9 cellular contexts compared by ENCODE assay signal in the genomic region with DNA sequence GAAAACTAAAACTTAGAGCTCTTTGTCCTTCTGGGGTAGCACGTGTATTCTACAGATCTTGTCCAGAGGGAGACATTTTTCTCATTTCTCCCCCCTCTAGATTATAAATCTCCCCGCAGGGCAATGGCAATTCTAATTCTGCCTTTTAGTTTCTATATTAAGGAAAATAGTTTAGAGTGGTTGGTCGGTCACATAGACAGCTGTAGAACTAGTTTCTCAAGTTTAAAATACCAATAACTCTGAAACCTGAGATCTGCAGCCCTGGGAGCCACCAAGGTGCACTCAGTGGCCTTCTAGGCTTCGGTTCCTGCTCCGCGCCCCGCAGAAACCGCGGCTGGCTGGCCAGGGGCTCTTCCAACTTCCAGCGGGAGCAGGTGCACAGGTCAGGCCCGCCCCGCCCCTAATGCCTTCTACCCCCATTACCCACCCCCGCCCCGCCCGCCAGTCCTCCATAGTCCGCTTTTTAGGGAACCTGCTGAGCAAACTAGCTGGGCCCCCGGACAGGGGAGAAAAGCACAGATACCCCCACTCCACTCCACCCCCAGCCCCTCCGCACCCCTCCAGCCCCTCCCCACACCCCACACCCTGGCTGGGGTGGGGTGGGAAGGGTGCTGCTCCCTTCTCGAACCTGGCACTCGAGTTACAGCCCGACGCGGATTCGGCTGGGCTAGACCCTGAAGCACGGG. TPM values are rescaled to one million over a fixed set of nuclear protein-coding genes. Genes with fewer than 3 reads are reported as not detected.
DNase-seq lines count a peak whose midpoint lies in the region; ATAC-seq and TF ChIP-seq lines count a peak whose summit lies in the region.
"Had no signal": no experiment of that assay in that cellular context is flagged by ENCODE, and none has a peak within 500 bp of the region (broad histone marks: within the 10 kb centered on the region; RNA-seq: fewer than 3 reads in every experiment).

No MANE protein-coding gene starts in this region.

- peaks cover 28% of the 10 kb centered on the region for H3K36me3 Mint-ChIP-seq in Calu3 (ENCODE audit: insufficient read depth, unreplicated experiment)
- peaks cover 31% of the 10 kb centered on the region for H3K36me3 Mint-ChIP-seq in stimulated activated naive CD8-positive, alpha-beta T cell treated with anti-CD3 and anti-CD28 coated beads, Interleukin-15, Interleukin-2, amounts not matched to agents 100 ng/mL and 50 ng/mL, for 24 hours (ENCODE audit: low read depth)

- ATAC-seq in right lobe of liver, result peak; percentile 6 to 21 (median 14)
- no peak for ATAC-seq in GM18505 (IDR thresholded peaks at IDR 0.05; ENCODE audit: unreplicated experiment)

- peak overlapping the region; percentile 92 for H3K4me3 Mint-ChIP-seq in Calu3 (ENCODE audit: low read depth, unreplicated experiment)
- H3K4me3 Mint-ChIP-seq in stimulated activated naive CD8-positive, alpha-beta T cell treated with anti-CD3 and anti-CD28 coated beads, Interleukin-15, Interleukin-2, amounts not matched to agents 100 ng/mL and 50 ng/mL, for 24 hours, result peak overlapping the region; percentile 90

- H3K27ac Mint-ChIP-seq in Calu3 (ENCODE audit: unreplicated experiment), result peak overlapping the region; percentile 88
- peak overlapping the region; percentile 97 for H3K27ac Mint-ChIP-seq in stimulated activated naive CD8-positive, alpha-beta T cell treated with anti-CD3 and anti-CD28 coated beads, Interleukin-15, Interleukin-2, amounts not matched to agents 100 ng/mL and 50 ng/mL, for 24 hours

- DNase-seq in Calu3 (peak; percentile 53), OCI-M1 (lab: John Stamatoyannopoulos, UW) (peak; percentile 70), brain microvascular endothelial cell (no peak), right lobe of liver (peak in 1 of 3 donors; percentile 31), ureter (ENCODE audit: low spot score) (no peak)

- peaks cover 13% of the 10 kb centered on the region for H3K27me3 ChIP-seq in brain microvascular endothelial cell (replicated peaks)
- peaks cover 0 to 16% of the 10 kb centered on the region in 2 donors for H3K27me3 ChIP-seq in right lobe of liver

- no peak for TF ChIP-seq CTCF in Calu3 (IDR thresholded peaks at IDR 0.05; ENCODE audit: unreplicated experiment)
- no peak for TF ChIP-seq CTCF in HEK293 (tag by site-specific recombination; IDR thresholded peaks at IDR 0.05)
- no peak for TF ChIP-seq CTCF in brain microvascular endothelial cell (IDR thresholded peaks at IDR 0.05; ENCODE audit: low read depth, low read length, missing control alignments)
- no peak for TF ChIP-seq CTCF in right lobe of liver (IDR thresholded peaks at IDR 0.05)

- in situ Hi-C loops in brain microvascular endothelial cell (cut with HindIII; ENCODE audit: low pct_ligation_motif_present, low sequenced_read_pairs), result no loop called here

- CTCF ChIA-PET in Calu3 (lab: Charles Lee) (interaction anchor here (1.2 kb wide), 1 partner anchor 75 kb away, joined by 3 read pairs; the partner anchor contains the start of gene SLFN13), HEK293 (lab: Yijun Ruan, JAX) (interaction anchor here (0.5 to 2.7 kb wide), 5 partner anchors 61 to 391 kb away, joined by 3 to 8 read pairs (median 3); no protein-coding TSS in a partner anchor)

- H3K9me3 ChIP-seq in HEK293 (ENCODE audit: control insufficient read depth, insufficient read depth, low read depth, low read length) (no peaks in the 10 kb centered on the region), right lobe of liver (no peaks in the 10 kb centered on the region)

- TF ChIP-seq POLR2A in right lobe of liver (IDR thresholded peaks at IDR 0.05) (no peak), GM18505 (IDR thresholded peaks at IDR 0.05; ENCODE audit: borderline replicate concordance, extremely low read depth, insufficient read depth, insufficient read length) (no peak)

- H3K27ac ChIP-seq in HEK293 (ENCODE audit: extremely low read depth, low read depth, low read length), result peak overlapping the region; percentile 100
- H3K27ac ChIP-seq in brain microvascular endothelial cell, result peak overlapping the region; percentile 46
- H3K27ac ChIP-seq in right lobe of liver, result peak overlapping the region; percentile 21 to 88 (median 63)

- POLR2A ChIA-PET in HEK293 (lab: Yijun Ruan, JAX), result interaction anchor here (0.6 to 2.7 kb wide), 31 partner anchors 8 to 614 kb away, joined by 3 to 54 read pairs (median 5); partner anchors contain the start of genes PEX12, RAD51D, SLFN12 and SLFN13

- WGBS in right lobe of liver (ENCODE audit: insufficient coverage, low coverage, low lambda C conversion rate, missing lambda C conversion rate), result 12% methylated on average over 7 of the region's 25 CpGs

- H3K4me3 ChIP-seq in HEK293 (ENCODE audit: low read depth, low read length) (peak overlapping the region; percentile 88), brain microvascular endothelial cell (ENCODE audit: low read depth, low read length) (peak overlapping the region; percentile 71), right lobe of liver (peak overlapping the region; percentile 32 to 43 (median 41))

- peaks cover 10% of the 10 kb centered on the region for H3K4me1 ChIP-seq in HEK293 (ENCODE audit: control insufficient read depth, insufficient read depth, low read length)
- H3K4me1 ChIP-seq in right lobe of liver, result no peaks in the 10 kb centered on the region

- H3K36me3 ChIP-seq in HEK293 (ENCODE audit: control insufficient read depth in 2 of 2, insufficient read depth in 1 of 2, low read length in 2 of 2) (peaks cover 17 to 24% of the 10 kb centered on the region in 2 experiments), brain microvascular endothelial cell (replicated peaks) (no peaks in the 10 kb centered on the region), right lobe of liver (no peaks in the 10 kb centered on the region)

- peaks cover 8% of the 10 kb centered on the region for H3K9me3 Mint-ChIP-seq in Calu3 (ENCODE audit: low read depth, unreplicated experiment)
- peaks cover 12% of the 10 kb centered on the region for H3K9me3 Mint-ChIP-seq in stimulated activated naive CD8-positive, alpha-beta T cell treated with anti-CD3 and anti-CD28 coated beads, Interleukin-15, Interleukin-2, amounts not matched to agents 100 ng/mL and 50 ng/mL, for 24 hours

- no peaks in the 10 kb centered on the region for H3K27me3 Mint-ChIP-seq in Calu3 (ENCODE audit: unreplicated experiment)
- H3K27me3 Mint-ChIP-seq in stimulated activated naive CD8-positive, alpha-beta T cell treated with anti-CD3 and anti-CD28 coated beads, Interleukin-15, Interleukin-2, amounts not matched to agents 100 ng/mL and 50 ng/mL, for 24 hours, result no peaks in the 10 kb centered on the region

- intact Hi-C loops in Calu3 (cut with micrococcal nuclease; ENCODE audit: unreplicated experiment), result loop anchor here (1.0 to 10.0 kb wide), 3 partner anchors 75 to 159 kb away; partner anchors contain the start of genes SLFN13 and SLFN5
- intact Hi-C loops in right lobe of liver (cut with DNase I), result no loop called here

- no TSS peak for BruUV-seq in Calu3 (replicated peaks; lab: Mats Ljungman, UMichigan)

- peaks cover 41% of the 10 kb centered on the region for H3K4me1 Mint-ChIP-seq in Calu3 (ENCODE audit: low read depth, unreplicated experiment)
- H3K4me1 Mint-ChIP-seq in stimulated activated naive CD8-positive, alpha-beta T cell treated with anti-CD3 and anti-CD28 coated beads, Interleukin-15, Interleukin-2, amounts not matched to agents 100 ng/mL and 50 ng/mL, for 24 hours (ENCODE audit: low read depth), result peaks cover 60% of the 10 kb centered on the region

TF ChIP-seq in HEK293, 187 proteins besides CTCF, POLR2A, EP300 and RAD21 (continues in another document):
- TF ChIP-seq ZNF660 (tag by site-specific recombination; IDR thresholded peaks at IDR 0.05) (peak; percentile 27; the same call in 1 of the 2 replicates), ZNF174 (tag by site-specific recombination; IDR thresholded peaks at IDR 0.05) (no peak), ZNF266 (tag by site-specific recombination; IDR thresholded peaks at IDR 0.05; ENCODE audit: low read depth) (no peak), ZNF561 (tag by site-specific recombination; IDR thresholded peaks at IDR 0.05; ENCODE audit: borderline replicate concordance) (peak; percentile 19; the same call in 1 of the 2 replicates), WT1 (tag by site-specific recombination; IDR thresholded peaks at IDR 0.05) (no peak), KLF10 (tag by site-specific recombination; IDR thresholded peaks at IDR 0.05) (no peak), ZNF341 (tag by site-specific recombination; IDR thresholded peaks at IDR 0.05; ENCODE audit: low read depth) (peak; percentile 63), SP2 (tag by site-specific recombination; IDR thresholded peaks at IDR 0.05) (no peak), ZNF654 (tag by site-specific recombination; IDR thresholded peaks at IDR 0.05; ENCODE audit: low read depth) (no peak), IKZF3 (tag by site-specific recombination; IDR thresholded peaks at IDR 0.05) (no peak)
- TF ChIP-seq, protein P1, sequence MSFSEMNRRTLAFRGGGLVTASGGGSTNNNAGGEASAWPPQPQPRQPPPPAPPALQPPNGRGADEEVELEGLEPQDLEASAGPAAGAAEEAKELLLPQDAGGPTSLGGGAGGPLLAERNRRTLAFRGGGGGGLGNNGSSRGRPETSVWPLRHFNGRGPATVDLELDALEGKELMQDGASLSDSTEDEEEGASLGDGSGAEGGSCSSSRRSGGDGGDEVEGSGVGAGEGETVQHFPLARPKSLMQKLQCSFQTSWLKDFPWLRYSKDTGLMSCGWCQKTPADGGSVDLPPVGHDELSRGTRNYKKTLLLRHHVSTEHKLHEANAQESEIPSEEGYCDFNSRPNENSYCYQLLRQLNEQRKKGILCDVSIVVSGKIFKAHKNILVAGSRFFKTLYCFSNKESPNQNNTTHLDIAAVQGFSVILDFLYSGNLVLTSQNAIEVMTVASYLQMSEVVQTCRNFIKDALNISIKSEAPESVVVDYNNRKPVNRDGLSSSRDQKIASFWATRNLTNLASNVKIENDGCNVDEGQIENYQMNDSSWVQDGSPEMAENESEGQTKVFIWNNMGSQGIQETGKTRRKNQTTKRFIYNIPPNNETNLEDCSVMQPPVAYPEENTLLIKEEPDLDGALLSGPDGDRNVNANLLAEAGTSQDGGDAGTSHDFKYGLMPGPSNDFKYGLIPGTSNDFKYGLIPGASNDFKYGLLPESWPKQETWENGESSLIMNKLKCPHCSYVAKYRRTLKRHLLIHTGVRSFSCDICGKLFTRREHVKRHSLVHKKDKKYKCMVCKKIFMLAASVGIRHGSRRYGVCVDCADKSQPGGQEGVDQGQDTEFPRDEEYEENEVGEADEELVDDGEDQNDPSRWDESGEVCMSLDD (tag by site-specific recombination; IDR thresholded peaks at IDR 0.05), result no peak

RNA-seq across cellular contexts. Expression of gene SLFN11, which starts 0.4 kb away (rescaled TPM):
- 35.3 and 38.2 TPM in 2 replicates for total RNA-seq in Calu3 (2022)
- total RNA-seq in right lobe of liver, result 1 to 10 TPM; 1.4 to 8.9 (median 6.0) TPM
- 24.4 TPM for total RNA-seq in ureter

RNA-seq across cellular contexts. Expression of gene SLFN12, which starts 59.3 kb away (rescaled TPM):
- total RNA-seq in Calu3 (2022), result 0.44 and 0.54 TPM in 2 replicates
- total RNA-seq in right lobe of liver, result 1 to 10 TPM in 5 of 6 experiments, under 1 TPM in 1; 0.84 to 3.3 (median 1.6) TPM
- 15.5 TPM for total RNA-seq in ureter
- total RNA-seq: NCI-H460 had no signal

Comparison
In these comparisons a context has a peak if more than half of its experiments do, and no peak if none do; other contexts are left out.
1. DNase-seq: peak in Calu3 (single experiment) and OCI-M1 (single experiment); none in brain microvascular endothelial cell (single experiment) and ureter (single experiment).
2. H3K27ac ChIP-seq: peak in every context shown above with its lines; median percentile 100 in HEK293; 63 in right lobe of liver; 46 in brain microvascular endothelial cell.
3. Peak in every context shown above with its lines, with median percentiles within 50 percentile points of each other: H3K4me3 ChIP-seq.